Comparison of ENCODE assay signal across 8 cellular contexts in the genomic region with DNA sequence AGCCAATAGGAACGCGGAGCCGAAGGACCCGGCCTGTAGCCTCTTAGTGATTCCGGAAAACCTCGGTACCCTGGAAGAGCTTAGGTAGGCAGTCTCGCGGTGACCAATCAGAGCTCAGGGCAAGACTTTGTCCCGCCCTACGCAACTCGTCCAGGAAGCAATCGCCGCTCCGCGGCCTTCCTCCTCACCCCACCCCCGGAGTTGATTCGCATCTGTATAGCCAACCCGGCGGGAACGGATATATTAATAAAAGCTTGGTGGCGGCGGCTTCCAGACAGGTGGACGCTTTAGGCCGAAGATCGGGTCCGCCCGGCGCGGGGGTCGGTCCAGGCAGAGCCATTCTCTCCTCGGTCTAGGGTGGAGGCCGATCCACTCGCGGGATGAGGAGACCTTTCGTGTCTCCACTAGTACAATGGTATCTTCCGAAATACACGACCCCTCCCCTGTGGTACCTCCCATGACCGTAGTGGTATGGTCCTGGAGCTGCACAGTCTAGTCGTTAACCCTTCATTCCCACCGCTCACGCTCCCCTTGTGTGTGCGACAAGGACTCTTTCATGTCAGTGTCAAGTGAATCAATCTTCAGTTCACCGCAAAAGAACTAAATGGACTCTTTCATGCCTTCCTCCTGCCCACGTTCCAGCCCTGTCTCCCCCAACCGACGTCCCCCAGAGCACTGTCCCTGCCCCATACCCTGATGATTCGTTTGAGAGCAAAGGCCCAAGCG. TPM values are rescaled to one million over a fixed set of nuclear protein-coding genes. Genes with fewer than 3 reads are reported as not detected.
DNase-seq lines count a peak whose midpoint lies in the region; ATAC-seq and TF ChIP-seq lines count a peak whose summit lies in the region.

No MANE protein-coding gene starts in this region.

- no peak for TF ChIP-seq CTCF in right lobe of liver (IDR thresholded peaks at IDR 0.05)

- 26% methylated on average over 20 of the region's 48 CpGs for WGBS in right lobe of liver (ENCODE audit: insufficient coverage, low coverage, low lambda C conversion rate, missing lambda C conversion rate)

- no peaks in the 10 kb centered on the region for H3K9me3 Mint-ChIP-seq in activated CD4-positive, alpha-beta memory T cell treated with anti-CD3 and anti-CD28 coated beads, Interleukin-2, amount 10 ng/mL, durations not matched to agents 7 days and 5 days

- peak overlapping the region; percentile 91 for H3K4me3 Mint-ChIP-seq in activated CD4-positive, alpha-beta memory T cell treated with anti-CD3 and anti-CD28 coated beads, Interleukin-2, amount 10 ng/mL, durations not matched to agents 7 days and 5 days

- peaks cover 1% of the 10 kb centered on the region for H3K36me3 Mint-ChIP-seq in activated CD4-positive, alpha-beta memory T cell treated with anti-CD3 and anti-CD28 coated beads, Interleukin-2, amount 10 ng/mL, durations not matched to agents 7 days and 5 days (ENCODE audit: low read depth)

- H3K9me3 ChIP-seq in duodenal mucosa (ENCODE audit: control insufficient read depth in 1 of 2, low read length in 2 of 2) (no peaks in the 10 kb centered on the region), right lobe of liver (no peaks in the 10 kb centered on the region)

- ATAC-seq in GM19397 (IDR thresholded peaks at IDR 0.05; ENCODE audit: unreplicated experiment) = peak; percentile 99
- peak; percentile 99 for ATAC-seq in HG03565 (IDR thresholded peaks at IDR 0.05; ENCODE audit: unreplicated experiment)
- ATAC-seq in right lobe of liver = peak; percentile 99

- CTCF ChIA-PET in activated CD4-positive, alpha-beta memory T cell treated with anti-CD3 and anti-CD28 coated beads, Interleukin-2, amount 10 ng/mL, durations not matched to agents 7 days and 5 days (lab: Charles Lee) = interaction anchor here (1.1 to 1.2 kb wide), 3 partner anchors 42 to 198 kb away, joined by 3 to 4 read pairs (median 3); a partner anchor contains a TSS

- TF ChIP-seq POLR2A in right lobe of liver (IDR thresholded peaks at IDR 0.05) = peak; percentile 69

- peak overlapping the region; percentile 81 to 85 for H3K9ac ChIP-seq in duodenal mucosa (ENCODE audit: low read depth in 1 of 2, low read length in 2 of 2)

- H3K27me3 Mint-ChIP-seq in activated CD4-positive, alpha-beta memory T cell treated with anti-CD3 and anti-CD28 coated beads, Interleukin-2, amount 10 ng/mL, durations not matched to agents 7 days and 5 days = no peaks in the 10 kb centered on the region

- peak overlapping the region; percentile 78 for H3K27ac ChIP-seq in duodenal mucosa (ENCODE audit: low read depth, low read length)
- H3K27ac ChIP-seq in right lobe of liver = peak overlapping the region; percentile 60 to 85 (median 75)

- H3K4me1 ChIP-seq in duodenal mucosa (ENCODE audit: control insufficient read depth in 1 of 2, insufficient read depth in 2 of 2, low read length in 2 of 2) = peaks cover 7 to 10% of the 10 kb centered on the region in 2 donors
- no peaks in the 10 kb centered on the region for H3K4me1 ChIP-seq in right lobe of liver

- H3K27ac Mint-ChIP-seq in activated CD4-positive, alpha-beta memory T cell treated with anti-CD3 and anti-CD28 coated beads, Interleukin-2, amount 10 ng/mL, durations not matched to agents 7 days and 5 days = peak overlapping the region; percentile 96

- intact Hi-C loops in right lobe of liver (cut with DNase I) = no loop called here

- peak overlapping the region; percentile 80 to 90 for H3K4me3 ChIP-seq in duodenal mucosa (ENCODE audit: low read depth in 1 of 2, low read length in 2 of 2)
- peak overlapping the region; percentile 49 to 65 (median 60) for H3K4me3 ChIP-seq in right lobe of liver

- peaks cover 19% of the 10 kb centered on the region for H3K4me1 Mint-ChIP-seq in activated CD4-positive, alpha-beta memory T cell treated with anti-CD3 and anti-CD28 coated beads, Interleukin-2, amount 10 ng/mL, durations not matched to agents 7 days and 5 days

- no peaks in the 10 kb centered on the region for H3K36me3 ChIP-seq in duodenal mucosa (ENCODE audit: control insufficient read depth in 1 of 2, insufficient read depth in 2 of 2, low read length in 2 of 2)
- no peaks in the 10 kb centered on the region for H3K36me3 ChIP-seq in right lobe of liver

- peak; percentile 95 for DNase-seq in CD1c-positive myeloid dendritic cell (ENCODE audit: extremely low spot score)
- DNase-seq in NCI-H82 (lab: John Stamatoyannopoulos, UW) = peak; percentile 99
- peak; percentile 91 for DNase-seq in activated CD4-positive, alpha-beta memory T cell treated with anti-CD3 and anti-CD28 coated beads, Interleukin-2, amount 10 ng/mL, durations not matched to agents 7 days and 5 days
- peak; percentile 89 to 94 (median 92) for DNase-seq in right lobe of liver
- peak; percentile 89 for DNase-seq in stimulated activated CD4-positive, alpha-beta T cell treated with anti-CD3 and anti-CD28 coated beads, Interleukin-4, amount 100 ng/mL, for 24 hours

- POLR2A ChIA-PET in activated CD4-positive, alpha-beta memory T cell treated with anti-CD3 and anti-CD28 coated beads, Interleukin-2, amount 10 ng/mL, durations not matched to agents 7 days and 5 days (lab: Charles Lee) = interaction anchor here (0.6 to 4.4 kb wide), 30 partner anchors 9 to 435 kb away, joined by 3 to 59 read pairs (median 4); a partner anchor contains a TSS

- H3K27me3 ChIP-seq in duodenal mucosa (ENCODE audit: control insufficient read depth in 1 of 2, insufficient read depth in 2 of 2, low read length in 2 of 2) (no peaks in the 10 kb centered on the region), right lobe of liver (no peaks in the 10 kb centered on the region)

RNA-seq across cellular contexts. Expression of a gene that starts 24.2 kb away (rescaled TPM):
- not detected for total RNA-seq in activated CD4-positive, alpha-beta memory T cell treated with anti-CD3 and anti-CD28 coated beads, Interleukin-2, amount 10 ng/mL, durations not matched to agents 7 days and 5 days
- 1 to 10 TPM in 5 of 6 experiments, under 1 TPM in 1; 0.98 to 4.1 (median 2.9) TPM for total RNA-seq in right lobe of liver

RNA-seq across cellular contexts. Expression of a gene that starts 40.8 kb away (rescaled TPM):
- total RNA-seq in activated CD4-positive, alpha-beta memory T cell treated with anti-CD3 and anti-CD28 coated beads, Interleukin-2, amount 10 ng/mL, durations not matched to agents 7 days and 5 days = 10 to 100 TPM; 30.3 to 33.2 TPM
- 10 to 100 TPM in 1 of 6 experiments, 1 to 10 TPM in 5; 2.2 to 10.8 (median 3.5) TPM for total RNA-seq in right lobe of liver

RNA-seq across cellular contexts. Expression of a gene that starts 49.0 kb away (rescaled TPM):
- not detected for total RNA-seq in activated CD4-positive, alpha-beta memory T cell treated with anti-CD3 and anti-CD28 coated beads, Interleukin-2, amount 10 ng/mL, durations not matched to agents 7 days and 5 days
- 1 to 10 TPM in 1 of 6 experiments, under 1 TPM in 1, not detected in 4; 0.37 to 1.2 TPM for total RNA-seq in right lobe of liver

RNA-seq across cellular contexts. Expression of a gene that starts 53.8 kb away (rescaled TPM):
- total RNA-seq in activated CD4-positive, alpha-beta memory T cell treated with anti-CD3 and anti-CD28 coated beads, Interleukin-2, amount 10 ng/mL, durations not matched to agents 7 days and 5 days = 100 to 1,000 TPM; 156 to 157 TPM
- total RNA-seq in right lobe of liver = 1 to 10 TPM; 2.4 to 7.2 (median 4.8) TPM

Comparison
In these comparisons a context has a peak if more than half of its experiments do, and no peak if none do; other contexts are left out.
1. Peak in every context shown above with its lines: DNase-seq, ATAC-seq, H3K4me3 ChIP-seq and H3K27ac ChIP-seq.